In genomic region chr9:136544549-136545064, GRCh38 we compare ENCODE assay signal across 8 cellular contexts. TPM values are rescaled to one million over a fixed set of nuclear protein-coding genes. Genes with fewer than 3 reads are reported as not detected.
DNase-seq lines count a peak whose midpoint lies in the region; ATAC-seq and TF ChIP-seq lines count a peak whose summit lies in the region.

No MANE protein-coding gene starts in this region.

- no peak for TF ChIP-seq EP300 in esophagus muscularis mucosa (IDR thresholded peaks at IDR 0.05)

- TF ChIP-seq POLR2A in esophagus muscularis mucosa (IDR thresholded peaks at IDR 0.05; ENCODE audit: low read depth) = no peak

- H3K27ac ChIP-seq in C4-2B (peak overlapping the region; percentile 99), esophagus muscularis mucosa (replicated peaks in 1 of 4) (peak overlapping the region; percentile 95 to 99 (median 98)), muscle layer of duodenum (ENCODE audit: low read length) (peak overlapping the region; percentile 67), subcutaneous abdominal adipose tissue (ENCODE audit: low read depth, low read length) (peak overlapping the region; percentile 97)

- H3K4me1 ChIP-seq in esophagus muscularis mucosa (peaks cover 63 to 87% (median 83%) of the 10 kb centered on the region in 4 donors), muscle layer of duodenum (ENCODE audit: control insufficient read depth in 1 of 2, insufficient read depth in 2 of 2, low read length in 2 of 2) (peaks cover 22 to 70% of the 10 kb centered on the region in 2 donors), subcutaneous abdominal adipose tissue (ENCODE audit: control insufficient read depth in 5 of 5, insufficient read depth in 5 of 5, low read length in 5 of 5) (peaks cover 10 to 83% (median 68%) of the 10 kb centered on the region in 5 donors)

- intact Hi-C loops in esophagus muscularis mucosa (cut with DNase I) = no loop called here

- no peak for ATAC-seq in HG02840 (IDR thresholded peaks at IDR 0.05; ENCODE audit: low FRiP score, unreplicated experiment)
- no peak for ATAC-seq in HG03097 (IDR thresholded peaks at IDR 0.05; ENCODE audit: low FRiP score, unreplicated experiment)

- peak overlapping the region; percentile 63 to 86 (median 78) for H3K9ac ChIP-seq in subcutaneous abdominal adipose tissue (ENCODE audit: low read length in 5 of 5)

- TF ChIP-seq CTCF in C4-2B (conservative IDR thresholded peaks at IDR 0.05) (no peak), esophagus muscularis mucosa (IDR thresholded peaks at IDR 0.05) (no peak)

- H3K9me3 ChIP-seq in MG63 (no peaks in the 10 kb centered on the region), esophagus muscularis mucosa (no peaks in the 10 kb centered on the region), muscle layer of duodenum (ENCODE audit: control insufficient read depth in 1 of 2, low read length in 2 of 2) (no peaks in the 10 kb centered on the region), subcutaneous abdominal adipose tissue (ENCODE audit: control insufficient read depth in 5 of 5, low read length in 5 of 5) (no peaks in the 10 kb centered on the region)

- WGBS in esophagus muscularis mucosa = under 1% methylated on average over 26 of the region's 40 CpGs

- peak overlapping the region; percentile 65 for H3K4me3 ChIP-seq in MG63
- peak overlapping the region; percentile 90 to 98 (median 95) for H3K4me3 ChIP-seq in esophagus muscularis mucosa
- H3K4me3 ChIP-seq in muscle layer of duodenum (ENCODE audit: low read depth in 1 of 2, low read length in 2 of 2) = peak overlapping the region; percentile 81 to 94
- peak overlapping the region; percentile 78 to 81 (median 80) for H3K4me3 ChIP-seq in subcutaneous abdominal adipose tissue (ENCODE audit: low read depth in 1 of 5, low read length in 5 of 5)

- no peaks in the 10 kb centered on the region for H3K27me3 ChIP-seq in MG63
- no peaks in the 10 kb centered on the region for H3K27me3 ChIP-seq in esophagus muscularis mucosa
- H3K27me3 ChIP-seq in muscle layer of duodenum (ENCODE audit: low read depth, low read length) = no peaks in the 10 kb centered on the region
- H3K27me3 ChIP-seq in subcutaneous abdominal adipose tissue (ENCODE audit: control insufficient read depth in 5 of 5, insufficient read depth in 4 of 5, low read length in 5 of 5) = no peaks in the 10 kb centered on the region

- DNase-seq in MG63 (no peak), activated T-cell treated with anti-CD3 and anti-CD28 coated beads for 48 hours (ENCODE audit: low read depth) (peak; percentile 59), esophagus muscularis mucosa (ENCODE audit: extremely low spot score) (no peak)

- H3K36me3 ChIP-seq in MG63 = no peaks in the 10 kb centered on the region
- peaks cover 0 to 30% (median 11%) of the 10 kb centered on the region in 4 donors for H3K36me3 ChIP-seq in esophagus muscularis mucosa
- H3K36me3 ChIP-seq in muscle layer of duodenum (ENCODE audit: control insufficient read depth in 1 of 2, insufficient read depth in 2 of 2, low read length in 2 of 2) = peaks cover 8 to 13% of the 10 kb centered on the region in 2 donors
- H3K36me3 ChIP-seq in subcutaneous abdominal adipose tissue (ENCODE audit: control insufficient read depth in 5 of 5, insufficient read depth in 5 of 5, low read length in 5 of 5) = peaks cover 0 to 29% (median 16%) of the 10 kb centered on the region in 5 donors

RNA-seq across cellular contexts. Expression of gene NOTCH1, which starts 1.2 kb away (rescaled TPM):
- total RNA-seq in MG63 (2014; rRNA removed; shearing (Covaris generic); ENCODE audit: low replicate concordance) = 4.4 and 4.7 TPM in 2 replicates
- 10 to 100 TPM; 48.6 to 90.6 (median 58.8) TPM for total RNA-seq in esophagus muscularis mucosa
